ENCODE assay signal across 8 cellular contexts in genomic region chr1:47332779-47333577, GRCh38. TPM values are rescaled to one million over a fixed set of nuclear protein-coding genes. Genes with fewer than 3 reads are reported as not detected.
DNase-seq lines count a peak whose midpoint lies in the region; ATAC-seq and TF ChIP-seq lines count a peak whose summit lies in the region.

No MANE protein-coding gene starts in this region.

- no peaks in the 10 kb centered on the region for H4K20me1 ChIP-seq in neural progenitor cell (ENCODE audit: low read depth)

- peaks cover 33% of the 10 kb centered on the region for H3F3A ChIP-seq in neural progenitor cell (ENCODE audit: low read depth)

- ATAC-seq in HG03280 (IDR thresholded peaks at IDR 0.05; ENCODE audit: unreplicated experiment) = no peak
- no peak for ATAC-seq in HG02840 (IDR thresholded peaks at IDR 0.05; ENCODE audit: low FRiP score, unreplicated experiment)

- H3K4me3 ChIP-seq in AG10803 (ENCODE audit: low read length) = peak overlapping the region; percentile 76
- peak overlapping the region; percentile 89 for H3K4me3 ChIP-seq in MG63
- peak overlapping the region; percentile 83 for H3K4me3 ChIP-seq in endocrine pancreas (ENCODE audit: control insufficient read depth, insufficient read depth, low read length)
- peak overlapping the region; percentile 92 for H3K4me3 ChIP-seq in neural progenitor cell

- peaks cover 3% of the 10 kb centered on the region for H3K27me3 Mint-ChIP-seq in neural progenitor cell (ENCODE audit: insufficient read depth, low read depth)

- peak overlapping the region; percentile 62 for H3K27ac ChIP-seq in neural progenitor cell

- DNase-seq in AG10803 (ENCODE audit: low read depth) (no peak), MG63 (no peak), neural progenitor cell (ENCODE audit: low spot score) (peak; percentile 11), NOMO-1 treated with DMSO at 0.1 percent for 48 hours (lab: John Stamatoyannopoulos, UW; ENCODE audit: unreplicated experiment) (no peak), NCI-H1436 treated with DMSO at 0.1 percent for 48 hours (lab: John Stamatoyannopoulos, UW) (no peak)

- peaks cover 4% of the 10 kb centered on the region for H3K4me1 ChIP-seq in endocrine pancreas (ENCODE audit: control insufficient read depth, insufficient read depth, low read length)
- H3K4me1 ChIP-seq in neural progenitor cell = peaks cover 20% of the 10 kb centered on the region

- peaks cover 12% of the 10 kb centered on the region for H3K36me3 ChIP-seq in MG63
- H3K36me3 ChIP-seq in endocrine pancreas (ENCODE audit: control insufficient read depth, insufficient read depth, low read length) = no peaks in the 10 kb centered on the region
- no peaks in the 10 kb centered on the region for H3K36me3 ChIP-seq in neural progenitor cell

- H3K9me3 Mint-ChIP-seq in neural progenitor cell = no peaks in the 10 kb centered on the region

- H3K27ac Mint-ChIP-seq in neural progenitor cell = no peak overlapping the region

- peak overlapping the region; percentile 94 for H3K4me2 ChIP-seq in neural progenitor cell

- no peak overlapping the region for H3K4me3 Mint-ChIP-seq in neural progenitor cell

- H3K27me3 ChIP-seq in MG63 (no peaks in the 10 kb centered on the region), endocrine pancreas (ENCODE audit: control insufficient read depth, insufficient read depth, low read length) (no peaks in the 10 kb centered on the region), neural progenitor cell (no peaks in the 10 kb centered on the region)

- H3K4me1 Mint-ChIP-seq in neural progenitor cell = peaks cover 10% of the 10 kb centered on the region

- H3K79me2 ChIP-seq in neural progenitor cell (ENCODE audit: low read depth) = peaks cover 50% of the 10 kb centered on the region

- H3K9me3 ChIP-seq in MG63 (no peaks in the 10 kb centered on the region), endocrine pancreas (ENCODE audit: control insufficient read depth, low read length) (no peaks in the 10 kb centered on the region), neural progenitor cell (ENCODE audit: low read depth) (no peaks in the 10 kb centered on the region)

- no peaks in the 10 kb centered on the region for H3K36me3 Mint-ChIP-seq in neural progenitor cell

- H2AFZ ChIP-seq in neural progenitor cell (replicated peaks) = peak overlapping the region; percentile 87

- H3K9ac ChIP-seq in endocrine pancreas (ENCODE audit: control insufficient read depth, insufficient read depth, low read length) = peak overlapping the region; percentile 95
- H3K9ac ChIP-seq in neural progenitor cell = no peak overlapping the region

- TF ChIP-seq CTCF in AG10803 (conservative IDR thresholded peaks at IDR 0.05; ENCODE audit: low read length) (no peak), neural progenitor cell (IDR thresholded peaks at IDR 0.05) (no peak)

RNA-seq across cellular contexts. Expression of gene CMPK1, which starts 0.6 kb away (rescaled TPM):
- total RNA-seq in MG63 (2014; rRNA removed; shearing (Covaris generic); ENCODE audit: low replicate concordance) = 148 and 188 TPM in 2 replicates
- 39.6 and 68.0 TPM in 2 replicates for total RNA-seq in neural progenitor cell (ENCODE audit: low replicate concordance)

RNA-seq across cellular contexts. Expression of gene STIL, which starts 19.0 kb away (rescaled TPM):
- total RNA-seq in MG63 (2014; rRNA removed; shearing (Covaris generic); ENCODE audit: low replicate concordance) = 9.6 and 14.2 TPM in 2 replicates
- total RNA-seq in neural progenitor cell (ENCODE audit: low replicate concordance) = 49.0 and 59.0 TPM in 2 replicates
